In the genomic region with DNA sequence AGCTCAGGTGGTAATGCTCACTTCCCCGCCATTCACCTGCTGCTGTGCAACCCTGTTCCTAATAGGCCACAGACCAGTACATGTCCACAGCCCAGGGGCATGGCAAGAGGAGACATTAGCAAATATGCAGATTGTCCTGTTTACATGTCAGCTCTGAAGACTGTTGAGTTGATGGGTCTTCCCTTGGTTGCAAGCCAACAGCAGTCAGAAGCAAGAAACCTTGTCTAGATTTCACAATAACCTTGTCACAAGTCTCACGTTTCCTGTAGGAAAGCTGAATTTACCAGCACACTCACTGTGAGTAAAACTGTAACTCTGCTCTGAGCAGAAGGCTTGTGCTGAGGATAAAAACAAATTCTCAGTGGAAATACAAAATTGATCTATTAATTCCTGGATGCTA, we compare ENCODE assay signal across 18 cellular contexts.
A peak's percentile ranks its signal among the peaks of the same experiment; 100 is the strongest.
DNase-seq lines count a peak whose midpoint lies in the region; ATAC-seq, FAIRE-seq and TF ChIP-seq lines count a peak whose summit lies in the region.
"Had no signal": no experiment of that assay in that cellular context is flagged by ENCODE, and none has a peak within 500 bp of the region (broad histone marks: within the 10 kb centered on the region; RNA-seq: fewer than 3 reads in every experiment).

No MANE protein-coding gene starts in this region.

- TF ChIP-seq EP300 in K562 (IDR thresholded peaks at IDR 0.05; ENCODE audit: low read length): no peak

- no TSS peak for BruUV-seq in K562 (replicated peaks; lab: Mats Ljungman, UMichigan)

- ATAC-seq in GM21423 (IDR thresholded peaks at IDR 0.05; ENCODE audit: unreplicated experiment): peak; percentile 28
- no peak for ATAC-seq in K562
- no peak for ATAC-seq in stimulated activated memory B cell treated with anti-CD40 and anti-IgM and Interleukin-4, amounts not matched to agents 10 μg/mL and 1 μg/mL and 100 μg/mL, for 72 hours
- ATAC-seq in HG02970 (IDR thresholded peaks at IDR 0.05; ENCODE audit: low FRiP score, unreplicated experiment): no peak
- ATAC-seq: Right ventricle myocardium inferior had no signal

- in situ Hi-C loops in K562 (cut with MboI): no loop called here

- H3K4me3 ChIP-seq in K562: no peak overlapping the region
- H3K4me3 ChIP-seq: ascending aorta, GM23248, lower lobe of right lung had no signal

- no peak for FAIRE-seq in K562 (lab: Jason Lieb, UNC)
- FAIRE-seq: G401.6 had no signal

- intact Hi-C loops in K562 (cut with micrococcal nuclease): no loop called here

- H3K27ac ChIP-seq in K562 (ENCODE audit: extremely low read depth, low read depth, low read length): no peak overlapping the region
- H3K27ac ChIP-seq: ascending aorta, GM23248, KMS-11, lower lobe of right lung had no signal

- H3K27me3 ChIP-seq in K562 (ENCODE audit: control insufficient read depth in 2 of 2, insufficient read depth in 2 of 2, low read length in 2 of 2): no peaks in the 10 kb centered on the region
- H3K27me3 ChIP-seq: ascending aorta had no signal

- no peaks in the 10 kb centered on the region for H3K4me1 ChIP-seq in K562 (replicated peaks in 1 of 2; ENCODE audit: control insufficient read depth in 2 of 2, insufficient read depth in 2 of 2, low read length in 2 of 2)

- TF ChIP-seq CTCF in K562 (IDR thresholded peaks at IDR 0.05 in 2 of 3, conservative IDR thresholded peaks at IDR 0.05 in 1 of 3; ENCODE audit: insufficient read depth in 2 of 3, low read depth in 1 of 3, low read length in 3 of 3) (no peak), chondrocyte (IDR thresholded peaks at IDR 0.05) (no peak)

- H3K9ac ChIP-seq in K562 (ENCODE audit: insufficient read depth in 1 of 2, low read depth in 2 of 2, low read length in 2 of 2): no peak overlapping the region
- H3K9ac ChIP-seq: GM23248, KMS-11 had no signal

- POLR2A ChIA-PET in K562 (lab: Yijun Ruan, JAX): no interaction called here

- no peaks in the 10 kb centered on the region for H3K9me1 ChIP-seq in K562 (ENCODE audit: control insufficient read depth, insufficient read depth, low read length)

- H3K4me1 Mint-ChIP-seq in stimulated activated memory B cell treated with anti-CD40 and anti-IgM and Interleukin-4, amounts not matched to agents 10 μg/mL and 1 μg/mL and 100 μg/mL, for 72 hours: peaks cover 57% of the 10 kb centered on the region
- no peaks in the 10 kb centered on the region for H3K4me1 Mint-ChIP-seq in chondrocyte (ENCODE audit: low read depth)
- H3K4me1 Mint-ChIP-seq: CD8-positive, alpha-beta memory T cell had no signal

- CTCF ChIA-PET in K562 (lab: Yijun Ruan, JAX; ENCODE audit: low intra/inter-chr PET ratio): no interaction called here

- H3K36me3 Mint-ChIP-seq in stimulated activated memory B cell treated with anti-CD40 and anti-IgM and Interleukin-4, amounts not matched to agents 10 μg/mL and 1 μg/mL and 100 μg/mL, for 72 hours: peaks cover 38% of the 10 kb centered on the region
- no peaks in the 10 kb centered on the region for H3K36me3 Mint-ChIP-seq in chondrocyte (ENCODE audit: low read depth)
- H3K36me3 Mint-ChIP-seq: CD8-positive, alpha-beta memory T cell; natural killer cell treated with Interleukin-12 subunit alpha and Interleukin-12 subunit beta and Interleukin-15 and Interleukin-18, amount 100 ng/mL, for 72 hours had no signal

- no peak overlapping the region for H3K4me2 ChIP-seq in K562 (ENCODE audit: insufficient read depth, low read length)
- H3K4me2 ChIP-seq: KMS-11 had no signal

- no peaks in the 10 kb centered on the region for H3K79me2 ChIP-seq in K562 (ENCODE audit: control insufficient read depth, insufficient read depth, low read length)

- DNase-seq in MV-4-11 (lab: John Stamatoyannopoulos, UW) (peak; percentile 92), K562 (ENCODE audit: extremely low read depth in 1 of 4, low spot score in 3 of 4) (no peak), chondrocyte (ENCODE audit: low spot score) (no peak), NCI-H446 treated with DMSO at 0.1 percent for 48 hours (lab: John Stamatoyannopoulos, UW) (no peak)
- DNase-seq: activated CD4-positive, alpha-beta memory T cell treated with anti-CD3 and anti-CD28 coated beads, Interleukin-2, amount 10 ng/mL, durations not matched to agents 7 days and 5 days; CD8-positive, alpha-beta memory T cell; GM23248; lower lobe of right lung; NCI-H526; stimulated activated CD4-positive, alpha-beta T cell treated with anti-CD3 and anti-CD28 coated beads, Interleukin-1b, Interleukin-23, amount 100 ng/mL, for 48 hours had no signal

- no peak for TF ChIP-seq POLR2A in K562 (conservative IDR thresholded peaks at IDR 0.05)

- H3K9me3 ChIP-seq in K562 (replicated peaks; ENCODE audit: control insufficient read depth, insufficient read depth, low read depth, low read length): no peaks in the 10 kb centered on the region
- H3K9me3 ChIP-seq: ascending aorta, lower lobe of right lung had no signal

- peak overlapping the region; percentile 46 for H3K27ac Mint-ChIP-seq in stimulated activated memory B cell treated with anti-CD40 and anti-IgM and Interleukin-4, amounts not matched to agents 10 μg/mL and 1 μg/mL and 100 μg/mL, for 72 hours
- no peak overlapping the region for H3K27ac Mint-ChIP-seq in chondrocyte (ENCODE audit: unreplicated experiment)
- H3K27ac Mint-ChIP-seq: activated CD4-positive, alpha-beta memory T cell treated with anti-CD3 and anti-CD28 coated beads, Interleukin-2, amount 10 ng/mL, durations not matched to agents 7 days and 5 days; CD8-positive, alpha-beta memory T cell; natural killer cell treated with Interleukin-12 subunit alpha and Interleukin-12 subunit beta and Interleukin-15 and Interleukin-18, amount 100 ng/mL, for 72 hours had no signal

- H3K27me3 Mint-ChIP-seq in stimulated activated memory B cell treated with anti-CD40 and anti-IgM and Interleukin-4, amounts not matched to agents 10 μg/mL and 1 μg/mL and 100 μg/mL, for 72 hours: no peaks in the 10 kb centered on the region
- H3K27me3 Mint-ChIP-seq in chondrocyte (ENCODE audit: low read depth): peaks cover 17% of the 10 kb centered on the region
- H3K27me3 Mint-ChIP-seq: activated CD4-positive, alpha-beta memory T cell treated with anti-CD3 and anti-CD28 coated beads, Interleukin-2, amount 10 ng/mL, durations not matched to agents 7 days and 5 days; CD8-positive, alpha-beta memory T cell; natural killer cell treated with Interleukin-12 subunit alpha and Interleukin-12 subunit beta and Interleukin-15 and Interleukin-18, amount 100 ng/mL, for 72 hours had no signal

- no peak overlapping the region for H3K4me3 Mint-ChIP-seq in stimulated activated memory B cell treated with anti-CD40 and anti-IgM and Interleukin-4, amounts not matched to agents 10 μg/mL and 1 μg/mL and 100 μg/mL, for 72 hours
- H3K4me3 Mint-ChIP-seq in chondrocyte (ENCODE audit: unreplicated experiment): no peak overlapping the region
- H3K4me3 Mint-ChIP-seq: activated CD4-positive, alpha-beta memory T cell treated with anti-CD3 and anti-CD28 coated beads, Interleukin-2, amount 10 ng/mL, durations not matched to agents 7 days and 5 days; CD8-positive, alpha-beta memory T cell; natural killer cell treated with Interleukin-12 subunit alpha and Interleukin-12 subunit beta and Interleukin-15 and Interleukin-18, amount 100 ng/mL, for 72 hours had no signal

- H4K20me1 ChIP-seq in K562 (replicated peaks; ENCODE audit: control insufficient read depth, insufficient read depth, low read length): no peaks in the 10 kb centered on the region

- no peaks in the 10 kb centered on the region for H3K36me3 ChIP-seq in K562 (ENCODE audit: control insufficient read depth, insufficient read depth, low read length)
- H3K36me3 ChIP-seq: ascending aorta, lower lobe of right lung had no signal

- no peak overlapping the region for H2AFZ ChIP-seq in K562 (ENCODE audit: low read depth, low read length)
- H2AFZ ChIP-seq: GM23248 had no signal

- H3K9me3 Mint-ChIP-seq in stimulated activated memory B cell treated with anti-CD40 and anti-IgM and Interleukin-4, amounts not matched to agents 10 μg/mL and 1 μg/mL and 100 μg/mL, for 72 hours: peaks cover 7% of the 10 kb centered on the region
- H3K9me3 Mint-ChIP-seq in chondrocyte (ENCODE audit: low read depth): no peaks in the 10 kb centered on the region
- H3K9me3 Mint-ChIP-seq: activated CD4-positive, alpha-beta memory T cell treated with anti-CD3 and anti-CD28 coated beads, Interleukin-2, amount 10 ng/mL, durations not matched to agents 7 days and 5 days; natural killer cell treated with Interleukin-12 subunit alpha and Interleukin-12 subunit beta and Interleukin-15 and Interleukin-18, amount 100 ng/mL, for 72 hours had no signal

- WGBS in K562 (ENCODE audit: insufficient coverage, low coverage, missing lambda C conversion rate): 19% methylated on average over 2 of the region's 2 CpGs

- no peak for TF ChIP-seq RAD21 in K562 (CRISPR knock-in tag; conservative IDR thresholded peaks at IDR 0.05 in 1 of 2, IDR thresholded peaks at IDR 0.05 in 1 of 2)

TF ChIP-seq in K562, 482 proteins besides CTCF, POLR2A, EP300 and RAD21:
- TF ChIP-seq ZNF253 (CRISPR knock-in tag; conservative IDR thresholded peaks at IDR 0.05) (no peak), CEBPB (tag; IDR thresholded peaks at IDR 0.05) (0 out of 2 replicates have a peak, but pooled peaks have one; percentile 19), MEIS2 (IDR thresholded peaks at IDR 0.05; ENCODE audit: partially characterized antibody) (no peak), BCOR (IDR thresholded peaks at IDR 0.05) (no peak), ZNF140 (CRISPR knock-in tag; IDR thresholded peaks at IDR 0.05) (no peak), ZNF174 (CRISPR knock-in tag; IDR thresholded peaks at IDR 0.05) (no peak), ZNF57 (CRISPR knock-in tag; IDR thresholded peaks at IDR 0.05) (no peak)
